Comparison of ENCODE assay signal across 8 cellular contexts in the genomic region with DNA sequence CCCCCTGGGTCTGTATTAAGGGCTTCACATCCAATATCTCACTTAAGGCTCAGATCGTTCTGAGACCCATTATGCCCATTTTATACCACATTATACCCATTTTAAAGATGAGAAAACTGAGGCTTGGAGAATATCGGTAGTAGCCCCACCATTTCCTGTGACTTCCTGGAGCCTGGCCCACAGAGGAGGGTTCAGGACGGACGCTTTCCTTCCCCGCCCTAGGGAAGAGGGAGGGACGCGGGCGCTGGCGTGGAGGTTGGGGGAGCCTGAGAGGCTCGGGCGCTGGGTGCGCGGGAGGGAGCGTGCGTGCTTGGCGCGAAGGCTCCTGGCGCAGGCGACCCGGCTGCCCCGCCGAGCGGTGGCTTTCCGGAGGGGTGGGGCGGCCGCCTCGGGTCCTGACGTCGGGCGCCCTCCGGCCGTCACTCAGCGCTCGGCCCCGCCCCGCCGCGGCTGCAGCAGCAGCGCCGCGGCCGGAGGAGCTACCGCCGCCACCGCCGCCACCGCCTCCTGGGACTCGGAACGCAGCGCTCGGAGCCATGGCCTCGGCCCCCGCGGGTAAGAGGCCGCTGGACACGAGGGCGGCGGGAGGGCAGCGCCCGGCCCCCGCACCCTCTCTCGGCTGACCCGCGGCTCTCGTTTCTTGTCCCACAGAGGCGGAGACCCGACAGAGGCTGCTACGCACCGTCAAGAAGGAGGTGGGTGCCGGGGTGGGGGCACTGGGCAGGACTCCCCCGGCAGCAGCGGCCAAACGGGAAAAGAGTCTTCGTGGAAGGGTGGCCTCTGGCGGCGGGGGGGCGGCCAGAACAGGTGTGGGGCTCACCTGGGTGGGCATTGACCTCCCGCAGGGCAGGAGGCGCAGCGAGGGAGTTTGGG. TPM values are rescaled to one million over a fixed set of nuclear protein-coding genes. Genes with fewer than 3 reads are reported as not detected.
A peak's percentile ranks its signal among the peaks of the same experiment; 100 is the strongest.
DNase-seq lines count a peak whose midpoint lies in the region; ATAC-seq and TF ChIP-seq lines count a peak whose summit lies in the region.

Gene SGSM1 (plus strand): TSS at position 422 of the 873 bp plus-strand sequence. CDS start 115 bp downstream, at position 537.

- H2AFZ ChIP-seq in fibroblast of lung (ENCODE audit: low read length), result peak within 1 kb of the TSS; percentile 46

- H3K4me1 Mint-ChIP-seq in activated T-helper 1 cell treated with anti-CD3 and anti-CD28 coated beads, Interleukin-12 subunit alpha, Interleukin-12 subunit beta, Interleukin-2, Interleukin-4 antibody, amounts not matched to agents 30 ng/mL and 10 ng/mL and 1 ng/mL, durations not matched to agents 14 hours and 24 hours and 36 hours (ENCODE audit: low read depth), result peaks cover 40% of the 10 kb centered on the region
- H3K4me1 Mint-ChIP-seq in naive thymus-derived CD4-positive, alpha-beta T cell, result peaks cover 6 to 26% (median 7%) of the 10 kb centered on the region in 7 donors
- H3K4me1 Mint-ChIP-seq in stimulated activated effector memory CD8-positive, alpha-beta T cell treated with anti-CD3 and anti-CD28 coated beads, Interleukin-12 subunit alpha, Interleukin-12 subunit beta, amount 100 ng/mL, for 72 hours, result peaks cover 47% of the 10 kb centered on the region

- H3K9me2 ChIP-seq in DOHH2 (replicated peaks; ENCODE audit: control insufficient read depth, low read length), result no peaks in the 10 kb centered on the region

- H3K4me1 ChIP-seq in DOHH2 (ENCODE audit: control insufficient read depth, low read length) (no peaks in the 10 kb centered on the region), Panc1 (ENCODE audit: control insufficient read depth, insufficient read depth, low read length) (no peaks in the 10 kb centered on the region), fibroblast of lung (ENCODE audit: control insufficient read depth, extremely low read depth, insufficient read depth, low read length) (no peaks in the 10 kb centered on the region)
- H3K4me1 ChIP-seq in naive thymus-derived CD4-positive, alpha-beta T cell (ENCODE audit: control insufficient read depth in 2 of 2, insufficient read depth in 2 of 2, low read length in 2 of 2), result no peaks in the 10 kb centered on the region

- TF ChIP-seq CTCF in DOHH2 (IDR thresholded peaks at IDR 0.05; ENCODE audit: low read depth, low read length, poor library complexity, severe bottlenecking), result no peak
- no peak for TF ChIP-seq CTCF in Panc1 (IDR thresholded peaks at IDR 0.05)
- TF ChIP-seq CTCF in fibroblast of lung (conservative IDR thresholded peaks at IDR 0.05 in 1 of 2, IDR thresholded peaks at IDR 0.05 in 1 of 2; ENCODE audit: low read depth in 1 of 2, low read length in 2 of 2), result no peak

- H4K20me1 ChIP-seq in DOHH2 (ENCODE audit: control insufficient read depth, insufficient read depth, low read depth, low read length) (no peaks in the 10 kb centered on the region), fibroblast of lung (ENCODE audit: control insufficient read depth, extremely low read depth, insufficient read depth, low read length) (no peaks in the 10 kb centered on the region)

- H3K27ac ChIP-seq in DOHH2 (ENCODE audit: low read depth, low read length) (no peak within 1 kb of the TSS), Panc1 (ENCODE audit: low read length) (0 out of 2 replicates have a peak within 1 kb of the TSS, but pooled peaks have one; percentile 46), fibroblast of lung (ENCODE audit: insufficient read depth, low read length) (no peak within 1 kb of the TSS)
- peak within 1 kb of the TSS; percentile 57 for H3K27ac ChIP-seq in naive thymus-derived CD4-positive, alpha-beta T cell (ENCODE audit: low read depth, low read length)

- no peaks in the 10 kb centered on the region for H3K79me2 ChIP-seq in DOHH2 (ENCODE audit: control insufficient read depth, low read length)
- H3K79me2 ChIP-seq in fibroblast of lung (ENCODE audit: control insufficient read depth, insufficient read depth, low read length), result no peaks in the 10 kb centered on the region

- no TSS peak for BruUV-seq in Panc1 (replicated peaks; lab: Mats Ljungman, UMichigan)

- intact Hi-C loops in Panc1 (cut with micrococcal nuclease; ENCODE audit: unreplicated experiment), result no loop called here
- intact Hi-C loops in activated T-helper 1 cell treated with anti-CD3 and anti-CD28 coated beads, Interleukin-12 subunit alpha, Interleukin-12 subunit beta, Interleukin-2, Interleukin-4 antibody, amounts not matched to agents 30 ng/mL and 10 ng/mL and 1 ng/mL, durations not matched to agents 14 hours and 24 hours and 36 hours (cut with micrococcal nuclease), result no loop called here
- intact Hi-C loops in naive thymus-derived CD4-positive, alpha-beta T cell (cut with micrococcal nuclease), result loop anchor here (1.0 kb wide), 2 partner anchors 251 to 262 kb away; partner anchors contain the start of genes GUCD1 (in 1 of the 2) and SNRPD3 (in 1 of the 2)

- peak within 1 kb of the TSS; percentile 39; the same call in 1 of the 2 replicates for H3K4me3 ChIP-seq in DOHH2 (ENCODE audit: low read length)
- H3K4me3 ChIP-seq in Panc1 (ENCODE audit: low read depth in 2 of 2, low read length in 2 of 2), result peak within 1 kb of the TSS; percentile 54 to 64
- peak within 1 kb of the TSS in 3 of 4 experiments; percentile 26 to 55 (median 39) for H3K4me3 ChIP-seq in fibroblast of lung (replicated peaks in 1 of 4; ENCODE audit: control extremely low read depth in 1 of 4, insufficient read depth in 1 of 4, low read depth in 3 of 4, low read length in 4 of 4)
- H3K4me3 ChIP-seq in naive thymus-derived CD4-positive, alpha-beta T cell (ENCODE audit: low read length), result peak within 1 kb of the TSS; percentile 65

- H3K4me3 Mint-ChIP-seq in activated T-helper 1 cell treated with anti-CD3 and anti-CD28 coated beads, Interleukin-12 subunit alpha, Interleukin-12 subunit beta, Interleukin-2, Interleukin-4 antibody, amounts not matched to agents 30 ng/mL and 10 ng/mL and 1 ng/mL, durations not matched to agents 14 hours and 24 hours and 36 hours, result peak within 1 kb of the TSS; percentile 72
- peak within 1 kb of the TSS; percentile 52 to 82 (median 76) for H3K4me3 Mint-ChIP-seq in naive thymus-derived CD4-positive, alpha-beta T cell
- H3K4me3 Mint-ChIP-seq in stimulated activated effector memory CD8-positive, alpha-beta T cell treated with anti-CD3 and anti-CD28 coated beads, Interleukin-12 subunit alpha, Interleukin-12 subunit beta, amount 100 ng/mL, for 72 hours, result peak within 1 kb of the TSS; percentile 24

- H3K27me3 ChIP-seq in DOHH2 (ENCODE audit: control insufficient read depth, low read length) (peaks cover 11% of the 10 kb centered on the region), Panc1 (ENCODE audit: control insufficient read depth, insufficient read depth, low read length) (no peaks in the 10 kb centered on the region), fibroblast of lung (ENCODE audit: control insufficient read depth, insufficient read depth, low read length) (peaks cover 2% of the 10 kb centered on the region)
- no peaks in the 10 kb centered on the region for H3K27me3 ChIP-seq in naive thymus-derived CD4-positive, alpha-beta T cell (ENCODE audit: control insufficient read depth in 2 of 2, insufficient read depth in 2 of 2, low read length in 2 of 2)

- H3K36me3 Mint-ChIP-seq in activated T-helper 1 cell treated with anti-CD3 and anti-CD28 coated beads, Interleukin-12 subunit alpha, Interleukin-12 subunit beta, Interleukin-2, Interleukin-4 antibody, amounts not matched to agents 30 ng/mL and 10 ng/mL and 1 ng/mL, durations not matched to agents 14 hours and 24 hours and 36 hours (ENCODE audit: low read depth), result no peaks in the 10 kb centered on the region
- peaks cover 0 to 3% (median 0%) of the 10 kb centered on the region in 5 donors for H3K36me3 Mint-ChIP-seq in naive thymus-derived CD4-positive, alpha-beta T cell
- no peaks in the 10 kb centered on the region for H3K36me3 Mint-ChIP-seq in stimulated activated effector memory CD8-positive, alpha-beta T cell treated with anti-CD3 and anti-CD28 coated beads, Interleukin-12 subunit alpha, Interleukin-12 subunit beta, amount 100 ng/mL, for 72 hours

- no peaks in the 10 kb centered on the region for H3K9me3 Mint-ChIP-seq in activated T-helper 1 cell treated with anti-CD3 and anti-CD28 coated beads, Interleukin-12 subunit alpha, Interleukin-12 subunit beta, Interleukin-2, Interleukin-4 antibody, amounts not matched to agents 30 ng/mL and 10 ng/mL and 1 ng/mL, durations not matched to agents 14 hours and 24 hours and 36 hours
- peaks cover 0 to 10% (median 0%) of the 10 kb centered on the region in 11 donors for H3K9me3 Mint-ChIP-seq in naive thymus-derived CD4-positive, alpha-beta T cell
- no peaks in the 10 kb centered on the region for H3K9me3 Mint-ChIP-seq in stimulated activated effector memory CD8-positive, alpha-beta T cell treated with anti-CD3 and anti-CD28 coated beads, Interleukin-12 subunit alpha, Interleukin-12 subunit beta, amount 100 ng/mL, for 72 hours

- H3K27ac Mint-ChIP-seq in activated T-helper 1 cell treated with anti-CD3 and anti-CD28 coated beads, Interleukin-12 subunit alpha, Interleukin-12 subunit beta, Interleukin-2, Interleukin-4 antibody, amounts not matched to agents 30 ng/mL and 10 ng/mL and 1 ng/mL, durations not matched to agents 14 hours and 24 hours and 36 hours, result peak within 1 kb of the TSS; percentile 10
- peak within 1 kb of the TSS; percentile 6 to 85 (median 28) for H3K27ac Mint-ChIP-seq in naive thymus-derived CD4-positive, alpha-beta T cell
- H3K27ac Mint-ChIP-seq in stimulated activated effector memory CD8-positive, alpha-beta T cell treated with anti-CD3 and anti-CD28 coated beads, Interleukin-12 subunit alpha, Interleukin-12 subunit beta, amount 100 ng/mL, for 72 hours, result no peak within 1 kb of the TSS

- in situ Hi-C loops in Panc1 (cut with HindIII; ENCODE audit: low pct_unique_long_range_greater_than_20kb, low sequenced_read_pairs), result no loop called here

- H3K4me2 ChIP-seq in DOHH2 (ENCODE audit: low read length) (peak within 1 kb of the TSS; percentile 46), fibroblast of lung (ENCODE audit: extremely low read depth, insufficient read depth, low read length) (peak within 1 kb of the TSS; percentile 78)

- H3K27me3 Mint-ChIP-seq in activated T-helper 1 cell treated with anti-CD3 and anti-CD28 coated beads, Interleukin-12 subunit alpha, Interleukin-12 subunit beta, Interleukin-2, Interleukin-4 antibody, amounts not matched to agents 30 ng/mL and 10 ng/mL and 1 ng/mL, durations not matched to agents 14 hours and 24 hours and 36 hours (ENCODE audit: insufficient read depth), result peaks cover 12% of the 10 kb centered on the region
- peaks cover 0 to 12% (median 0%) of the 10 kb centered on the region in 5 donors for H3K27me3 Mint-ChIP-seq in naive thymus-derived CD4-positive, alpha-beta T cell

- peak; percentile 65 for DNase-seq in HPDE6-E6E7 (ENCODE audit: extremely low spot score)
- no peak for DNase-seq in Panc1 (ENCODE audit: low read depth, low spot score)
- DNase-seq in activated T-helper 1 cell treated with anti-CD3 and anti-CD28 coated beads, Interleukin-12 subunit alpha, Interleukin-12 subunit beta, Interleukin-2, Interleukin-4 antibody, amounts not matched to agents 30 ng/mL and 10 ng/mL and 1 ng/mL, durations not matched to agents 14 hours and 24 hours and 36 hours (ENCODE audit: low spot score), result peak; percentile 75
- peak; percentile 39 to 48 for DNase-seq in fibroblast of lung (ENCODE audit: low read depth in 2 of 2)
- DNase-seq in naive thymus-derived CD4-positive, alpha-beta T cell, result peak; percentile 40 to 83 (median 74)
- DNase-seq in stimulated activated effector memory CD8-positive, alpha-beta T cell treated with anti-CD3 and anti-CD28 coated beads, Interleukin-12 subunit alpha, Interleukin-12 subunit beta, amount 100 ng/mL, for 72 hours (ENCODE audit: low spot score in 2 of 2), result peak; percentile 72 to 82

- H3K36me3 ChIP-seq in DOHH2 (ENCODE audit: control insufficient read depth, low read length) (no peaks in the 10 kb centered on the region), Panc1 (ENCODE audit: control insufficient read depth, insufficient read depth, low read length) (no peaks in the 10 kb centered on the region), fibroblast of lung (ENCODE audit: control insufficient read depth, insufficient read depth, low read length) (no peaks in the 10 kb centered on the region)
- no peaks in the 10 kb centered on the region for H3K36me3 ChIP-seq in naive thymus-derived CD4-positive, alpha-beta T cell (ENCODE audit: control insufficient read depth in 2 of 3, insufficient read depth in 3 of 3, low read length in 3 of 3)

- H3F3A ChIP-seq in DOHH2 (ENCODE audit: control insufficient read depth, insufficient read depth), result no peaks in the 10 kb centered on the region

- ATAC-seq in Panc1 (peak; percentile 96), HG03469 (IDR thresholded peaks at IDR 0.05; ENCODE audit: unreplicated experiment) (no peak)
- peak; percentile 92 for ATAC-seq in naive thymus-derived CD4-positive, alpha-beta T cell
- peak; percentile 90 for ATAC-seq in stimulated activated effector memory CD8-positive, alpha-beta T cell treated with anti-CD3 and anti-CD28 coated beads, Interleukin-12 subunit alpha, Interleukin-12 subunit beta, amount 100 ng/mL, for 72 hours

- POLR2A ChIA-PET in Panc1 (lab: Charles Lee), result no interaction called here
- POLR2A ChIA-PET in naive thymus-derived CD4-positive, alpha-beta T cell (lab: Charles Lee), result no interaction called here

- CTCF ChIA-PET in Panc1 (lab: Charles Lee), result interaction anchor here (0.6 to 0.7 kb wide), 3 partner anchors 44 to 431 kb away, joined by 4 to 6 read pairs (median 5); no protein-coding TSS in a partner anchor
- CTCF ChIA-PET in naive thymus-derived CD4-positive, alpha-beta T cell (lab: Charles Lee), result interaction anchor here (0.7 to 1.3 kb wide), 2 partner anchors 25 to 49 kb away, joined by 3 to 6 read pairs; no protein-coding TSS in a partner anchor

- H3K9ac ChIP-seq in fibroblast of lung (ENCODE audit: insufficient read depth, low read length), result no peak within 1 kb of the TSS

- no peaks in the 10 kb centered on the region for H3K9me3 ChIP-seq in DOHH2 (ENCODE audit: control insufficient read depth, insufficient read depth, low read length)
- no peaks in the 10 kb centered on the region for H3K9me3 ChIP-seq in Panc1 (ENCODE audit: control insufficient read depth, insufficient read depth, low read depth, low read length)
- H3K9me3 ChIP-seq in fibroblast of lung (ENCODE audit: control insufficient read depth, insufficient read depth, low read depth, low read length), result no peaks in the 10 kb centered on the region
- H3K9me3 ChIP-seq in naive thymus-derived CD4-positive, alpha-beta T cell (ENCODE audit: control insufficient read depth in 2 of 3, low read length in 3 of 3), result no peaks in the 10 kb centered on the region

RNA-seq across cellular contexts. Expression of gene SGSM1, which starts in this region (rescaled TPM):
- 1.6 TPM for total RNA-seq in Panc1 (2021; ENCODE audit: unreplicated experiment)
- polyA plus RNA-seq in Panc1 (2012; ENCODE audit: insufficient read length), result 2.3 TPM
- total RNA-seq in activated T-helper 1 cell treated with anti-CD3 and anti-CD28 coated beads, Interleukin-12 subunit alpha, Interleukin-12 subunit beta, Interleukin-2, Interleukin-4 antibody, amounts not matched to agents 30 ng/mL and 10 ng/mL and 1 ng/mL, durations not matched to agents 14 hours and 24 hours and 36 hours, result 0.13 and 0.64 TPM in 2 replicates
- total RNA-seq in fibroblast of lung, result under 0.01 TPM in 1 of 2 replicates, not detected in the other
- polyA plus RNA-seq in fibroblast of lung, result not detected in 2 replicates
- not detected in 2 replicates for polyA plus RNA-seq in fibroblast of lung (2012)
- polyA minus RNA-seq in fibroblast of lung (ENCODE audit: low replicate concordance), result 0.11 TPM in 1 of 2 replicates, not detected in the other
- total RNA-seq in naive thymus-derived CD4-positive, alpha-beta T cell, result 1 to 10 TPM in 4 of 5 experiments, under 1 TPM in 1; 0.29 to 3.3 (median 2.9) TPM
- under 1 TPM; 0.43 to 0.52 TPM for polyA plus RNA-seq in naive thymus-derived CD4-positive, alpha-beta T cell

Comparison
In these comparisons a context has a peak if more than half of its experiments do, and no peak if none do; other contexts are left out.
1. Peak in DNase-seq in activated T-helper 1 cell treated with anti-CD3 and anti-CD28 coated beads, Interleukin-12 subunit alpha, Interleukin-12 subunit beta, Interleukin-2, Interleukin-4 antibody, amounts not matched to agents 30 ng/mL and 10 ng/mL and 1 ng/mL, durations not matched to agents 14 hours and 24 hours and 36 hours; RNA of the gene not detected or under 1 TPM.
2. Peak in DNase-seq, H3K4me3 ChIP-seq and H3K4me2 ChIP-seq in fibroblast of lung; RNA of the gene not detected or under 1 TPM.
3. H3K27ac ChIP-seq: peak in Panc1 (single experiment) and naive thymus-derived CD4-positive, alpha-beta T cell (single experiment); none in DOHH2 (single experiment) and fibroblast of lung (single experiment).
4. H3K4me3 Mint-ChIP-seq: peak in every context shown above with its lines; median percentile 76 in naive thymus-derived CD4-positive, alpha-beta T cell; 72 in activated T-helper 1 cell treated with anti-CD3 and anti-CD28 coated beads, Interleukin-12 subunit alpha, Interleukin-12 subunit beta, Interleukin-2, Interleukin-4 antibody, amounts not matched to agents 30 ng/mL and 10 ng/mL and 1 ng/mL, durations not matched to agents 14 hours and 24 hours and 36 hours; 24 in stimulated activated effector memory CD8-positive, alpha-beta T cell treated with anti-CD3 and anti-CD28 coated beads, Interleukin-12 subunit alpha, Interleukin-12 subunit beta, amount 100 ng/mL, for 72 hours.
5. intact Hi-C loops: an anchor here in naive thymus-derived CD4-positive, alpha-beta T cell (1.0 kb wide); none called in Panc1 and activated T-helper 1 cell treated with anti-CD3 and anti-CD28 coated beads, Interleukin-12 subunit alpha, Interleukin-12 subunit beta, Interleukin-2, Interleukin-4 antibody, amounts not matched to agents 30 ng/mL and 10 ng/mL and 1 ng/mL, durations not matched to agents 14 hours and 24 hours and 36 hours.
6. Peak in every context shown above with its lines, with median percentiles within 50 percentile points of each other: H3K4me3 ChIP-seq.